ENCODE assay signal across 10 cellular contexts in genomic region chr15:93032515-93033206, GRCh38. TPM values are rescaled to one million over a fixed set of nuclear protein-coding genes. Genes with fewer than 3 reads are reported as not detected.
A peak's percentile ranks its signal among the peaks of the same experiment; 100 is the strongest.
DNase-seq lines count a peak whose midpoint lies in the region; ATAC-seq and TF ChIP-seq lines count a peak whose summit lies in the region.
"Not testable (repeated sequence)": the region's sequence is repeated elsewhere in the genome, so short reads cannot be mapped to it uniquely, and the experiment has no call there.
"Had no signal": no experiment of that assay in that cellular context is flagged by ENCODE, and none has a peak within 500 bp of the region (broad histone marks: within the 10 kb centered on the region; RNA-seq: fewer than 3 reads in every experiment).

No MANE protein-coding gene starts in this region.

- not testable (repeated sequence) for H3K9me3 ChIP-seq in IMR-90 (ENCODE audit: control insufficient read depth, insufficient read depth, low read length); endodermal cell (ENCODE audit: control insufficient read depth, low read length); right lobe of liver

- not testable (repeated sequence) for H2AK9ac ChIP-seq in IMR-90 (replicated peaks; ENCODE audit: low read depth, low read length, poor library complexity)

- not testable (repeated sequence) for TF ChIP-seq POLR2A in IMR-90 (IDR thresholded peaks at IDR 0.05; ENCODE audit: low read depth, low read length); right lobe of liver (IDR thresholded peaks at IDR 0.05)

- H2BK120ac ChIP-seq in IMR-90 (ENCODE audit: low read depth, low read length), result not testable (repeated sequence)

- H2BK20ac ChIP-seq in IMR-90 (ENCODE audit: low read depth, low read length), result not testable (repeated sequence)

- H3K4me2 ChIP-seq in IMR-90 (ENCODE audit: low read depth, low read length), result not testable (repeated sequence)

- TF ChIP-seq CTCF in IMR-90 (conservative IDR thresholded peaks at IDR 0.05; ENCODE audit: low read depth, low read length); endodermal cell (conservative IDR thresholded peaks at IDR 0.05); right lobe of liver (IDR thresholded peaks at IDR 0.05); type B pancreatic cell (conservative IDR thresholded peaks at IDR 0.05): not testable (repeated sequence)

- not testable (repeated sequence) for H4K91ac ChIP-seq in IMR-90 (ENCODE audit: insufficient read depth, low read depth, low read length)

- not testable (repeated sequence) for H3K18ac ChIP-seq in IMR-90 (ENCODE audit: low read depth, low read length)

- intact Hi-C loops in IMR-90 (cut with micrococcal nuclease), result loop anchor here (10.0 kb wide), 1 partner anchor 962 kb away; no protein-coding TSS in a partner anchor
- intact Hi-C loops in right lobe of liver (cut with DNase I), result loop anchor here in 1 of 2 donors (10.0 kb wide), 1 partner anchor 1092 kb away; no protein-coding TSS in a partner anchor
- intact Hi-C loops in posterior vena cava (cut with DNase I), result loop anchor here in 1 of 2 donors (10.0 kb wide), 3 partner anchors 952 to 1282 kb away; no protein-coding TSS in a partner anchor

- H3K9me3 Mint-ChIP-seq in activated T-cell treated with anti-CD3 and anti-CD28 coated beads, Interleukin-2, amount 50 U/mL, for 24 hours; endodermal cell; type B pancreatic cell: not testable (repeated sequence)

- H3K27ac Mint-ChIP-seq in activated T-cell treated with anti-CD3 and anti-CD28 coated beads, Interleukin-2, amount 50 U/mL, for 24 hours; endodermal cell; type B pancreatic cell: not testable (repeated sequence)

- not testable (repeated sequence) for H3K79me1 ChIP-seq in IMR-90 (ENCODE audit: low read depth in 1 of 2, low read length in 2 of 2)

- peaks cover 19% of the 10 kb centered on the region for H4K20me1 ChIP-seq in IMR-90 (ENCODE audit: insufficient read depth, low read length)

- dilution Hi-C loops in IMR-90 (cut with HindIII; ENCODE audit: low sequenced_read_pairs, unreplicated experiment), result not testable (repeated sequence)

- peak overlapping the region; percentile 21 for H2AFZ ChIP-seq in IMR-90 (replicated peaks; ENCODE audit: low read length, poor library complexity)

- H3K4me3 Mint-ChIP-seq in activated T-cell treated with anti-CD3 and anti-CD28 coated beads, Interleukin-2, amount 50 U/mL, for 24 hours; endodermal cell; type B pancreatic cell: not testable (repeated sequence)

- POLR2A ChIA-PET in IMR-90 (lab: Charles Lee; ENCODE audit: unreplicated experiment), result not testable (repeated sequence)

- not testable (repeated sequence) for TF ChIP-seq RAD21 in IMR-90 (IDR thresholded peaks at IDR 0.05; ENCODE audit: low read length)

- H3K27me3 Mint-ChIP-seq in activated T-cell treated with anti-CD3 and anti-CD28 coated beads, Interleukin-2, amount 50 U/mL, for 24 hours; endodermal cell (ENCODE audit: insufficient read depth); type B pancreatic cell: not testable (repeated sequence)

- not testable (repeated sequence) for H4K5ac ChIP-seq in IMR-90 (ENCODE audit: low read depth, low read length)

- DNase-seq in D341Med (ENCODE audit: low spot score) (peak; percentile 6), endodermal cell (peak; percentile 41), right lobe of liver (peak in 2 of 3 donors; percentile 14 to 39), posterior vena cava (ENCODE audit: low spot score) (peak; percentile 57), type B pancreatic cell (ENCODE audit: extremely low spot score, unreplicated experiment) (peak; percentile 59)
- DNase-seq in IMR-90, result not testable (repeated sequence)
- DNase-seq in activated T-cell treated with anti-CD3 and anti-CD28 coated beads, Interleukin-2, amount 50 U/mL, for 24 hours, result peak; percentile 24

- H3K36me3 Mint-ChIP-seq in activated T-cell treated with anti-CD3 and anti-CD28 coated beads, Interleukin-2, amount 50 U/mL, for 24 hours (ENCODE audit: low read depth); endodermal cell (ENCODE audit: low read depth); type B pancreatic cell: not testable (repeated sequence)

- peaks cover 38% of the 10 kb centered on the region for H3K4me1 Mint-ChIP-seq in activated T-cell treated with anti-CD3 and anti-CD28 coated beads, Interleukin-2, amount 50 U/mL, for 24 hours (ENCODE audit: low read depth)
- peaks cover 13% of the 10 kb centered on the region for H3K4me1 Mint-ChIP-seq in endodermal cell
- H3K4me1 Mint-ChIP-seq in type B pancreatic cell (ENCODE audit: unreplicated experiment), result peaks cover 26% of the 10 kb centered on the region

- not testable (repeated sequence) for H3K23ac ChIP-seq in IMR-90 (ENCODE audit: low read depth, low read length)

- in situ Hi-C loops in IMR-90 (cut with MboI; ENCODE audit: low sequenced_read_pairs), result loop anchor here (5.0 to 10.0 kb wide), 3 partner anchors 962 to 1292 kb away; no protein-coding TSS in a partner anchor

- H2BK5ac ChIP-seq in IMR-90 (ENCODE audit: low read depth, low read length, poor library complexity, severe bottlenecking), result not testable (repeated sequence)

- not testable (repeated sequence) for H3K4me3 ChIP-seq in IMR-90 (ENCODE audit: insufficient read depth, low read depth, low read length); endodermal cell (ENCODE audit: low read length); right lobe of liver

- H3K14ac ChIP-seq in IMR-90 (replicated peaks; ENCODE audit: low read depth, low read length), result not testable (repeated sequence)

- H2BK15ac ChIP-seq in IMR-90 (ENCODE audit: low read depth, low read length), result not testable (repeated sequence)

- not testable (repeated sequence) for H3K9ac ChIP-seq in IMR-90 (ENCODE audit: low read depth, low read length); endodermal cell (ENCODE audit: extremely low read depth, low read length, poor library complexity, severe bottlenecking)

- WGBS in IMR-90 (ENCODE audit: extremely low coverage in 2 of 2, insufficient read length in 1 of 2), 2 experiments, result 87% methylated on average over 9 of the region's 21 CpGs; no CpG with 5 or more reads in 1 of the 2 experiments
- WGBS in endodermal cell (ENCODE audit: insufficient coverage in 1 of 2, insufficient read length in 1 of 2), 2 experiments, result 94 to 95% methylated on average over 13 to 21 of the region's 21 CpGs
- WGBS in right lobe of liver (ENCODE audit: insufficient coverage, low coverage, low lambda C conversion rate, missing lambda C conversion rate), result 84% methylated on average over 11 of the region's 21 CpGs

- CTCF ChIA-PET in IMR-90 (lab: Yijun Ruan, JAX), result interaction anchor here (0.9 kb wide), 1 partner anchor 1088 kb away, joined by 3 read pairs; no protein-coding TSS in a partner anchor

- not testable (repeated sequence) for H4K8ac ChIP-seq in IMR-90 (ENCODE audit: low read depth in 2 of 2, low read length in 2 of 2)

- not testable (repeated sequence) for H3K27me3 ChIP-seq in IMR-90 (ENCODE audit: control insufficient read depth, insufficient read depth, low read length); endodermal cell (ENCODE audit: control insufficient read depth, insufficient read depth, low read length, poor library complexity, severe bottlenecking); right lobe of liver

- H3K27ac ChIP-seq in IMR-90 (ENCODE audit: insufficient read depth, low read length); endodermal cell (ENCODE audit: low read depth, low read length); right lobe of liver: not testable (repeated sequence)

- H2AK5ac ChIP-seq in IMR-90 (ENCODE audit: low read depth, low read length), result not testable (repeated sequence)

- not testable (repeated sequence) for BruUV-seq in IMR-90 (replicated peaks; lab: Mats Ljungman, UMichigan)

- not testable (repeated sequence) for H3K36me3 ChIP-seq in IMR-90 (ENCODE audit: control insufficient read depth, insufficient read depth, low read length); endodermal cell (ENCODE audit: control insufficient read depth, insufficient read depth, low read length); right lobe of liver

- H3K4me1 ChIP-seq in IMR-90 (ENCODE audit: control insufficient read depth, insufficient read depth, low read length), result peaks cover 20% of the 10 kb centered on the region
- H3K4me1 ChIP-seq in endodermal cell (ENCODE audit: control insufficient read depth, insufficient read depth, low read length), result not testable (repeated sequence)
- H3K4me1 ChIP-seq in right lobe of liver, result peaks cover 0 to 28% (median 9%) of the 10 kb centered on the region in 4 donors

- not testable (repeated sequence) for ATAC-seq in IMR-90 (ENCODE audit: low read depth); right lobe of liver

- H3K4ac ChIP-seq in IMR-90 (ENCODE audit: low read depth, low read length), result not testable (repeated sequence)

- not testable (repeated sequence) for H3K9me1 ChIP-seq in IMR-90 (ENCODE audit: insufficient read depth, low read length)

- not testable (repeated sequence) for H3K56ac ChIP-seq in IMR-90 (ENCODE audit: extremely low read depth, insufficient read depth, low read length)

RNA-seq across cellular contexts. Expression of gene RGMA, which starts 56.4 kb away (rescaled TPM):
- total RNA-seq in IMR-90 (2012; rRNA removed), result 0.18 TPM in 1 of 2 replicates, not detected in the other
- 0.23 and 0.26 TPM in 2 replicates for polyA plus RNA-seq in IMR-90 (2012; rRNA removed)
- 0.31 and 0.34 TPM in 2 replicates for polyA plus RNA-seq in IMR-90 (2012; cell fraction: cytosol; rRNA removed)
- 0.09 and 0.21 TPM in 2 replicates for polyA plus RNA-seq in IMR-90 (2012; cell fraction: nucleus; rRNA removed; ENCODE audit: low replicate concordance)
- total RNA-seq in endodermal cell, result 10 to 100 TPM; 37.7 to 67.1 TPM
- 64.3 TPM for polyA plus RNA-seq in endodermal cell (2013, experiment 1 of 2)
- 48.1 TPM for polyA plus RNA-seq in endodermal cell (2013, experiment 2 of 2)
- total RNA-seq in right lobe of liver, result under 1 TPM in 4 of 6 experiments, not detected in 2; 0.06 to 0.32 (median 0.25) TPM
- 10 to 100 TPM; 20.3 to 33.9 TPM for total RNA-seq in posterior vena cava
- total RNA-seq in type B pancreatic cell (ENCODE audit: low replicate concordance), result 37.0 and 41.6 TPM in 2 replicates
- total RNA-seq: HT1080 had no signal
- polyA plus RNA-seq: CD4-positive, CD25-positive, alpha-beta regulatory T cell; IgD-negative memory B cell had no signal

Comparison
In these comparisons a context has a peak if more than half of its experiments do, and no peak if none do; other contexts are left out.
1. RNA of gene RGMA, which starts 56.4 kb away (total RNA-seq): 37.7 to 67.1 TPM in endodermal cell, 37.0 to 41.6 TPM in type B pancreatic cell and 20.3 to 33.9 TPM in posterior vena cava; 0.06 to 0.32 TPM in right lobe of liver and 0.18 TPM in IMR-90; every median in the first group is over 10 times any median in the second.